8 cellular contexts compared by ENCODE assay signal in the genomic region with DNA sequence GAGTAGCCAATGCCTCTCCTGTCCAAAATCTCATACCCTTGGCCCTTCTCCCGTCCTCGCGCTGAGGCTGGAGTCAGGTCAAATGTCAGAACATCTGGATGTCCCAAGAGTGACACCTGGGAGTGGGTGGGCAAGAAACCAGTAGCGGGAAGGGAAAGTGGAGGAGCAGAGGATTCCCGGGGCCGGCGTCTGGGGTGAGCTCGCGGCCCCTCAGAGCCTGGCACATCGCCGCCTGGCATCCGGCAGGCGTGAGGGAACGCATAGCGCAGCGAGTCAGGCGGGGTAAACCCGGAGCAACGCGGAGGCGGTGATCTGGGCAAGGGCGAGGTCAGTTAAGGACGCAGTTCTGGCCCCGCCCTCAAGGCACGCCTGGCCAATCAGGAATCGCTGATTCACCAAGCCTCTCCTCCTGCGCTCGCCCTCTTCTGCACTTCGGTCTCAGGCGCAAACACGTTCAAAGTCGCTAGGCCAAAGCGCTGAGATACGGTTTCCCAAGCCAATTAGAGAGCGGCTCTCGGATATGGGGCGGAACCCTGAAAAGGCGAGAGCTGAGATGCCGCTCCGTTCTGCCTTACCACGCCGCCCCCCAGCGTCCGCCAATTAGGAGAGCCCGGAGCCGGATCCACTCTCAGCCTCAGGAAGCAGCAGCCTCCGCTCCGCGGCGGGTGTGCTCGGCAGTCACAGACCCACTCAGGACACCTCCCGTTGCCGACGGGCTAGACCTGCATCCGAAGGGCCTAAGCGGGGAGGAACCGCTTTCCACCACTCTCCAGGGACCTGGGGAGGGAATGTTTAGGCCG. TPM values are rescaled to one million over a fixed set of nuclear protein-coding genes. Genes with fewer than 3 reads are reported as not detected.
DNase-seq lines count a peak whose midpoint lies in the region; ATAC-seq lines count a peak whose summit lies in the region.

No MANE protein-coding gene starts in this region.

- peak overlapping the region; percentile 87 for H3K9ac ChIP-seq in BLaER1

- H3K27me3 ChIP-seq in BLaER1: no peaks in the 10 kb centered on the region

- H4K20me1 ChIP-seq in BLaER1: no peaks in the 10 kb centered on the region

- peak overlapping the region; percentile 90 for H3K27ac ChIP-seq in BLaER1

- ATAC-seq in GM19324 (IDR thresholded peaks at IDR 0.05; ENCODE audit: low FRiP score, unreplicated experiment): peak; percentile 90
- peak; percentile 70 for ATAC-seq in HG03469 (IDR thresholded peaks at IDR 0.05; ENCODE audit: unreplicated experiment)
- ATAC-seq in left lobe of liver: peak; percentile 91

- peaks cover 20% of the 10 kb centered on the region for H3K4me1 ChIP-seq in BLaER1

- peak overlapping the region; percentile 71 for H3K4me3 ChIP-seq in BLaER1

- H3K36me3 ChIP-seq in BLaER1: peaks cover 25% of the 10 kb centered on the region

- peak; percentile 98 for DNase-seq in NCI-H526 treated with DMSO at 0.1 percent for 48 hours (lab: John Stamatoyannopoulos, UW)
- peak; percentile 91 for DNase-seq in activated CD4-positive, alpha-beta T cell treated with anti-CD3 and anti-CD28 coated beads, Interleukin-2, amount 50 U/mL, for 1 hour
- peak; percentile 99 for DNase-seq in dedifferentiated amniotic fluid mesenchymal stem cell (ENCODE audit: extremely low spot score)
- peak; percentile 99 for DNase-seq in left lobe of liver (ENCODE audit: low spot score)
- peak; percentile 90 for DNase-seq in stimulated activated CD4-positive, alpha-beta T cell treated with anti-CD3 and anti-CD28 coated beads, Interleukin-2, amount 100 ng/mL, for 4 hours (ENCODE audit: low read depth)

- peak overlapping the region; percentile 96 for H3K4me2 ChIP-seq in BLaER1

- H3K9me3 ChIP-seq in BLaER1: no peaks in the 10 kb centered on the region

RNA-seq across cellular contexts. Expression of a gene that starts 22.5 kb away (rescaled TPM):
- 30.2 TPM for total RNA-seq in left lobe of liver

RNA-seq across cellular contexts. Expression of a gene that starts 22.7 kb away (rescaled TPM):
- total RNA-seq in left lobe of liver: 555 TPM

RNA-seq across cellular contexts. Expression of a gene that starts 27.8 kb away (rescaled TPM):
- total RNA-seq in left lobe of liver: 1.2 TPM

RNA-seq across cellular contexts. Expression of a gene that starts 39.9 kb away (rescaled TPM):
- total RNA-seq in left lobe of liver: 17.8 TPM

RNA-seq across cellular contexts. Expression of a gene that starts 40.3 kb away (rescaled TPM):
- total RNA-seq in left lobe of liver: 19.2 TPM

Comparison
In these comparisons a context has a peak if more than half of its experiments do, and no peak if none do; other contexts are left out.
1. Peak in every context shown above with its lines: DNase-seq, ATAC-seq, H3K4me3 ChIP-seq and H3K27ac ChIP-seq.